Comparison of ENCODE assay signal across 19 cellular contexts in genomic region chr9:20390400-20390799, GRCh38.
DNase-seq lines count a peak whose midpoint lies in the region; ATAC-seq, FAIRE-seq and TF ChIP-seq lines count a peak whose summit lies in the region.
"Had no signal": no experiment of that assay in that cellular context is flagged by ENCODE, and none has a peak within 500 bp of the region (broad histone marks: within the 10 kb centered on the region; RNA-seq: fewer than 3 reads in every experiment).

No MANE protein-coding gene starts in this region.

- no TSS peak for BruUV-seq in HepG2 (replicated peaks; lab: Mats Ljungman, UMichigan)

- no peaks in the 10 kb centered on the region for H3K36me3 ChIP-seq in right lobe of liver
- H3K36me3 ChIP-seq in HepG2 (replicated peaks in 1 of 2; ENCODE audit: control insufficient read depth in 1 of 2, insufficient read depth in 2 of 2, low read length in 2 of 2), result no peaks in the 10 kb centered on the region
- H3K36me3 ChIP-seq: BLaER1 had no signal

- no peak overlapping the region for H3K9ac ChIP-seq in HepG2 (ENCODE audit: insufficient read depth, low read depth, low read length)
- H3K9ac ChIP-seq: BLaER1 had no signal

- TF ChIP-seq POLR2A in right lobe of liver (IDR thresholded peaks at IDR 0.05), result no peak
- no peak for TF ChIP-seq POLR2A in HepG2 (IDR thresholded peaks at IDR 0.05; ENCODE audit: insufficient read depth in 1 of 2, low read depth in 2 of 2, low read length in 2 of 2)

- H3K27ac ChIP-seq in right lobe of liver, result no peak overlapping the region
- H3K27ac ChIP-seq in HepG2 (ENCODE audit: extremely low read length, insufficient read depth, low read length), result no peak overlapping the region
- H3K27ac ChIP-seq: BLaER1, C4-2B had no signal

- ATAC-seq in right lobe of liver (peak in 3 of 4 donors; percentile 37 to 80 (median 71)), HepG2 (no peak), left lobe of liver (peak; percentile 73), HG03280 (IDR thresholded peaks at IDR 0.05; ENCODE audit: unreplicated experiment) (no peak)
- ATAC-seq: GM12878, GM23338, HCT116 had no signal

- no peak overlapping the region for H3K4me2 ChIP-seq in HepG2 (ENCODE audit: low read depth, low read length)
- H3K4me2 ChIP-seq: BLaER1, GM23338 had no signal

- in situ Hi-C loops in HepG2 (cut with HindIII; ENCODE audit: extremely low pct_ligation_motif_present, low pct_unique_long_range_greater_than_20kb), result no loop called here

- no peak for TF ChIP-seq CTCF in right lobe of liver (IDR thresholded peaks at IDR 0.05)
- TF ChIP-seq CTCF in HepG2 (CRISPR knock-in tag; IDR thresholded peaks at IDR 0.05), result no peak

- no peak overlapping the region for H2AFZ ChIP-seq in HepG2 (ENCODE audit: low read length)
- H2AFZ ChIP-seq: GM23338 had no signal

- FAIRE-seq in HepG2 (lab: Jason Lieb, UNC), result no peak
- peak; percentile 4 for FAIRE-seq in GM19239 (lab: Jason Lieb, UNC)
- FAIRE-seq: D721Med, GM12878 had no signal

- H3K4me3 ChIP-seq in right lobe of liver (no peak overlapping the region), HepG2 (replicated peaks in 1 of 3; ENCODE audit: insufficient read depth in 1 of 3, low read depth in 2 of 3, low read length in 3 of 3) (no peak overlapping the region)
- H3K4me3 ChIP-seq: BLaER1, GM12878, GM23338 had no signal

- POLR2A ChIA-PET in HepG2 (lab: Yijun Ruan, JAX), result no interaction called here

- H3K9me3 ChIP-seq in right lobe of liver, result peaks cover 0 to 2% (median 0%) of the 10 kb centered on the region in 4 donors
- H3K9me3 ChIP-seq in HepG2 (ENCODE audit: low read length), result no peaks in the 10 kb centered on the region
- H3K9me3 ChIP-seq: BLaER1 had no signal

- H3K4me1 ChIP-seq in right lobe of liver (peaks cover 0 to 9% (median 0%) of the 10 kb centered on the region in 4 donors), HepG2 (ENCODE audit: insufficient read depth, low read length) (peaks cover 12% of the 10 kb centered on the region)
- H3K4me1 ChIP-seq: BLaER1 had no signal

- no peak for DNase-seq in right lobe of liver
- no peak for DNase-seq in HepG2 (ENCODE audit: low spot score)
- no peak for DNase-seq in GM19239 (ENCODE audit: insufficient read length, low spot score)
- DNase-seq in left lobe of liver (ENCODE audit: low spot score), result no peak
- no peak for DNase-seq in HT-29 (ENCODE audit: low spot score)
- DNase-seq: CD4-positive, alpha-beta T cell; CD8-positive, alpha-beta memory T cell; DMS 273 treated with DMSO at 0.1 percent for 48 hours; DMS79; EL; GDM1; H9 had no signal

- H3K27me3 ChIP-seq in right lobe of liver, result no peaks in the 10 kb centered on the region
- no peaks in the 10 kb centered on the region for H3K27me3 ChIP-seq in HepG2 (ENCODE audit: control insufficient read depth in 1 of 2, insufficient read depth in 2 of 2, low read length in 2 of 2)
- H3K27me3 ChIP-seq: BLaER1 had no signal

- intact Hi-C loops in right lobe of liver (cut with DNase I), result no loop called here
- intact Hi-C loops in HepG2 (cut with micrococcal nuclease; ENCODE audit: unreplicated experiment), result no loop called here

- CTCF ChIA-PET in HepG2 (lab: Yijun Ruan, JAX; ENCODE audit: low intra/inter-chr PET ratio, low total read pairs), result no interaction called here

- TF ChIP-seq EP300 in HepG2 (IDR thresholded peaks at IDR 0.05; ENCODE audit: low read depth in 2 of 2, low read length in 2 of 2), result no peak
- TF ChIP-seq EP300 in HepG2 (CRISPR knock-in tag; IDR thresholded peaks at IDR 0.05; ENCODE audit: borderline replicate concordance), result no peak

- no peaks in the 10 kb centered on the region for H4K20me1 ChIP-seq in HepG2 (ENCODE audit: insufficient read depth, low read length)
- H4K20me1 ChIP-seq: BLaER1 had no signal

- TF ChIP-seq RAD21 in HepG2 (CRISPR knock-in tag; IDR thresholded peaks at IDR 0.05), result no peak

- no peaks in the 10 kb centered on the region for H3K79me2 ChIP-seq in HepG2 (ENCODE audit: insufficient read depth, low read length)

TF ChIP-seq in HepG2, 621 proteins besides CTCF, POLR2A, EP300 and RAD21:
- no peak for TF ChIP-seq ZNF296 (CRISPR knock-in tag; conservative IDR thresholded peaks at IDR 0.05)
- TF ChIP-seq TRIM24 (CRISPR knock-in tag; IDR thresholded peaks at IDR 0.05), result no peak
- TF ChIP-seq ZNF567 (CRISPR knock-in tag; IDR thresholded peaks at IDR 0.05; ENCODE audit: borderline replicate concordance), result no peak
- TF ChIP-seq SP5 (CRISPR knock-in tag; IDR thresholded peaks at IDR 0.05; ENCODE audit: borderline replicate concordance, low read depth), result no peak
- TF ChIP-seq SMC3 (IDR thresholded peaks at IDR 0.05; ENCODE audit: low read length), result no peak
- TF ChIP-seq NCOR1 (IDR thresholded peaks at IDR 0.05; ENCODE audit: borderline replicate concordance, low read length), result no peak
- TF ChIP-seq, protein P1, sequence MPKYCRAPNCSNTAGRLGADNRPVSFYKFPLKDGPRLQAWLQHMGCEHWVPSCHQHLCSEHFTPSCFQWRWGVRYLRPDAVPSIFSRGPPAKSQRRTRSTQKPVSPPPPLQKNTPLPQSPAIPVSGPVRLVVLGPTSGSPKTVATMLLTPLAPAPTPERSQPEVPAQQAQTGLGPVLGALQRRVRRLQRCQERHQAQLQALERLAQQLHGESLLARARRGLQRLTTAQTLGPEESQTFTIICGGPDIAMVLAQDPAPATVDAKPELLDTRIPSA (CRISPR knock-in tag; IDR thresholded peaks at IDR 0.05; ENCODE audit: borderline replicate concordance), result no peak
- TF ChIP-seq, protein P2, sequence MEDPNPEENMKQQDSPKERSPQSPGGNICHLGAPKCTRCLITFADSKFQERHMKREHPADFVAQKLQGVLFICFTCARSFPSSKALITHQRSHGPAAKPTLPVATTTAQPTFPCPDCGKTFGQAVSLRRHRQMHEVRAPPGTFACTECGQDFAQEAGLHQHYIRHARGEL (CRISPR knock-in tag; IDR thresholded peaks at IDR 0.05), result no peak
- no peak for TF ChIP-seq MTF1 (CRISPR knock-in tag; IDR thresholded peaks at IDR 0.05)
- no peak for TF ChIP-seq PRPF4 (IDR thresholded peaks at IDR 0.05; ENCODE audit: low read depth, low read length, poor library complexity, severe bottlenecking)
- no peak for TF ChIP-seq MAFG (CRISPR knock-in tag; IDR thresholded peaks at IDR 0.05)
- TF ChIP-seq, protein P3, sequence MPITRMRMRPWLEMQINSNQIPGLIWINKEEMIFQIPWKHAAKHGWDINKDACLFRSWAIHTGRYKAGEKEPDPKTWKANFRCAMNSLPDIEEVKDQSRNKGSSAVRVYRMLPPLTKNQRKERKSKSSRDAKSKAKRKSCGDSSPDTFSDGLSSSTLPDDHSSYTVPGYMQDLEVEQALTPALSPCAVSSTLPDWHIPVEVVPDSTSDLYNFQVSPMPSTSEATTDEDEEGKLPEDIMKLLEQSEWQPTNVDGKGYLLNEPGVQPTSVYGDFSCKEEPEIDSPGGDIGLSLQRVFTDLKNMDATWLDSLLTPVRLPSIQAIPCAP (CRISPR knock-in tag; IDR thresholded peaks at IDR 0.05; ENCODE audit: low read depth), result no peak
- no peak for TF ChIP-seq SKI (IDR thresholded peaks at IDR 0.05; ENCODE audit: partially characterized antibody)

Comparison
In these comparisons a context has a peak if more than half of its experiments do, and no peak if none do; other contexts are left out.
1. ATAC-seq: peak in right lobe of liver (3 of 4) and left lobe of liver (single experiment); none in HepG2 (single experiment) and HG03280 (single experiment).